ENCODE assay signal across 38 cellular contexts in genomic region chr20:17690144-17690543, GRCh38. TPM values are rescaled to one million over a fixed set of nuclear protein-coding genes. Genes with fewer than 3 reads are reported as not detected.
"Had no signal": no experiment of that assay in that cellular context is flagged by ENCODE, and none has a peak within 500 bp of the region (broad histone marks: within the 10 kb centered on the region; RNA-seq: fewer than 3 reads in every experiment).

No MANE protein-coding gene starts in this region.

- ATAC-seq: activated naive CD4-positive, alpha-beta T cell treated with anti-CD3 and anti-CD28 coated beads, Interleukin-2, amount 50 U/mL, for 72 hours; activated naive CD8-positive, alpha-beta T cell treated with anti-CD3 and anti-CD28 coated beads, Interleukin-2, amount 50 U/mL, for 24 hours; activated T-cell treated with anti-CD3 and anti-CD28 coated beads, Interleukin-2, amount 50 U/mL, for 4 hours; activated T-cell treated with anti-CD3 and anti-CD28 coated beads, Interleukin-2, amount 50 U/mL, for 72 hours; activated T-helper 17 cell treated with anti-CD3 and anti-CD28 coated beads, Interleukin-2, amount 50 U/mL, for 72 hours; body of pancreas had no signal

- FAIRE-seq: astrocyte, bronchial epithelial cell had no signal

- H3K27me3 ChIP-seq: adrenal gland, ascending aorta, body of pancreas, cardiac muscle cell had no signal

- H3K4me3 ChIP-seq: adrenal gland, ascending aorta, body of pancreas, cardiac muscle cell had no signal

- DNase-seq: activated effector memory CD4-positive, alpha-beta T cell treated with anti-CD3 and anti-CD28 coated beads, Interleukin-2, amount 50 U/mL, for 16 hours; activated effector memory CD4-positive, alpha-beta T cell treated with Interleukin-2 at 50 U/mL for 16 hours; activated gamma-delta T cell; activated gamma-delta T cell treated with Interleukin-2 at 50 U/mL for 16 hours; activated naive CD4-positive, alpha-beta T cell; activated naive CD4-positive, alpha-beta T cell treated with anti-CD3 and anti-CD28 coated beads for 36 hours; activated naive CD4-positive, alpha-beta T cell treated with anti-CD3 and anti-CD28 coated beads, Interleukin-2, amount 10 ng/mL, durations not matched to agents 7 days and 5 days; activated naive CD4-positive, alpha-beta T cell treated with anti-CD3 and anti-CD28 coated beads, Interleukin-2, amount 50 U/mL, for 16 hours; activated naive CD4-positive, alpha-beta T cell treated with Interleukin-2 at 50 U/mL for 16 hours; activated naive CD8-positive, alpha-beta T cell treated with anti-CD3 and anti-CD28 coated beads for 36 hours; activated naive CD8-positive, alpha-beta T cell treated with anti-CD3 and anti-CD28 coated beads, Interleukin-2, amount 10 ng/mL, durations not matched to agents 7 days and 5 days; activated naive CD8-positive, alpha-beta T cell treated with anti-CD3 and anti-CD28 coated beads, Interleukin-2, amount 50 U/mL, for 24 hours; activated T-cell treated with anti-CD3 and anti-CD28 coated beads, Interleukin-2, amount 50 U/mL, for 1 hour; activated T-cell treated with anti-CD3 and anti-CD28 coated beads, Interleukin-2, amount 50 U/mL, for 24 hours; activated T-cell treated with anti-CD3 and anti-CD28 coated beads, Interleukin-2, amount 50 U/mL, for 4 hours; activated T-cell treated with anti-CD3 and anti-CD28 coated beads, Interleukin-2, amount 50 U/mL, for 48 hours; activated T-cell treated with anti-CD3 and anti-CD28 coated beads, Interleukin-2, amount 50 U/mL, for 72 hours; adrenal gland; amniotic stem cell; amygdala; anterior cingulate cortex; aorta; body of pancreas; brain microvascular endothelial cell; caudate nucleus; central memory CD4-positive, alpha-beta T cell; cerebellar nuclear complex had no signal

- H3K9me3 ChIP-seq: adrenal gland, ascending aorta, body of pancreas had no signal

- H3K36me3 ChIP-seq: adrenal gland, ascending aorta, brain microvascular endothelial cell, cardiac muscle cell had no signal

- H3K27ac ChIP-seq: adrenal gland, ascending aorta, brain microvascular endothelial cell, cardiac muscle cell had no signal

- H3K4me1 ChIP-seq: adrenal gland had no signal

RNA-seq across cellular contexts. Expression of gene BANF2, which starts 9.6 kb away (rescaled TPM):
- total RNA-seq: activated naive CD4-positive, alpha-beta T cell treated with anti-CD3 and anti-CD28 coated beads for 36 hours; activated naive CD4-positive, alpha-beta T cell treated with anti-CD3 and anti-CD28 coated beads, Interleukin-2, amount 50 U/mL, for 72 hours; activated naive CD8-positive, alpha-beta T cell treated with anti-CD3 and anti-CD28 coated beads for 36 hours; activated naive CD8-positive, alpha-beta T cell treated with anti-CD3 and anti-CD28 coated beads, Interleukin-2, amount 10 ng/mL, durations not matched to agents 7 days and 5 days; activated T-cell treated with anti-CD3 and anti-CD28 coated beads, Interleukin-2, amount 50 U/mL, for 4 hours; activated T-cell treated with anti-CD3 and anti-CD28 coated beads, Interleukin-2, amount 50 U/mL, for 72 hours; activated T-helper 1 cell treated with anti-CD3 and anti-CD28 coated beads, Interleukin-12 subunit alpha, Interleukin-12 subunit beta, Interleukin-2, Interleukin-4 antibody, amounts not matched to agents 30 ng/mL and 10 ng/mL and 1 ng/mL, durations not matched to agents 14 hours and 24 hours and 36 hours; activated T-helper 17 cell treated with anti-CD3 and anti-CD28 coated beads, Interleukin-2, amount 50 U/mL, for 72 hours; activated T-helper 2 cell treated with anti-CD3 and anti-CD28 coated beads, Interferon-gamma antibody, Interleukin-2, Interleukin-4, amounts not matched to agents 10 μg/mL and 5 μg/mL and 100 μg/mL, durations not matched to agents 14 hours and 24 hours and 36 hours; adrenal gland; aorta; ascending aorta; astrocyte; bronchial epithelial cell; cardiac muscle cell; cardiac septum; cerebellum; chondrocyte had no signal
- polyA plus RNA-seq: adrenal gland, aorta, cardiac muscle cell had no signal
